Comparison of ENCODE assay signal across 7 cellular contexts in the genomic region with DNA sequence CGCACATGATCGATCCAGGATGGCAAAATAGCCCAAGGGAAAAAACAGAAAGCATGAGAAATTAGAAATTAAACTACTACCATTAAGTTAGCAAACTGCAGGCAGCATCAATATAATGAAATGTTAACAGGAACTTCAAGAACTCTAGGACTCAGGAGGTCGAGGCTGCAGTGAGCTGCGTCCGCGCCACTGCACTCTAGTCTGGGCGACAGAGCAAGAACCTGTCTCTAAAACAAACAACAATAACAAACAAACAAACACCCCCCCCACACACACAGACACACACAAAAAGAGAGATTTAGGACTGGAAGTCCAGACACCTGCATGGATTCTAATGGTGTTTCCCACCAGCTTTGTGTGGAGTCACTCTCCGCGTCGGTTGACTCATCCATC. TPM values are rescaled to one million over a fixed set of nuclear protein-coding genes. Genes with fewer than 3 reads are reported as not detected.
DNase-seq lines count a peak whose midpoint lies in the region; ATAC-seq and TF ChIP-seq lines count a peak whose summit lies in the region.

No MANE protein-coding gene starts in this region.

- ATAC-seq in activated CD8-positive, alpha-beta T cell treated with anti-CD3 and anti-CD28 coated beads for 36 hours: no peak
- ATAC-seq in stimulated activated effector memory CD8-positive, alpha-beta T cell treated with anti-CD3 and anti-CD28 coated beads, Interleukin-12 subunit alpha, Interleukin-12 subunit beta, amount 100 ng/mL, for 72 hours: no peak
- ATAC-seq in HG03378 (IDR thresholded peaks at IDR 0.05; ENCODE audit: unreplicated experiment): no peak

- intact Hi-C loops in activated CD8-positive, alpha-beta T cell treated with anti-CD3 and anti-CD28 coated beads for 36 hours (cut with micrococcal nuclease): loop anchor here (5.0 kb wide), 1 partner anchor 41 kb away; no protein-coding TSS in a partner anchor
- intact Hi-C loops in posterior vena cava (cut with DNase I): loop anchor here in 1 of 2 donors (10.0 kb wide), 1 partner anchor 79 kb away; the partner anchor contains the start of gene ZNF768

- no peaks in the 10 kb centered on the region for H3K9me3 ChIP-seq in iPS-15b (ENCODE audit: control insufficient read depth, insufficient read depth, low read length)

- H3K4me1 Mint-ChIP-seq in activated CD8-positive, alpha-beta T cell treated with anti-CD3 and anti-CD28 coated beads for 36 hours (ENCODE audit: low read depth): peaks cover 43% of the 10 kb centered on the region
- H3K4me1 Mint-ChIP-seq in stimulated activated effector memory CD8-positive, alpha-beta T cell treated with anti-CD3 and anti-CD28 coated beads, Interleukin-12 subunit alpha, Interleukin-12 subunit beta, amount 100 ng/mL, for 72 hours: peaks cover 47% of the 10 kb centered on the region

- H3K36me3 Mint-ChIP-seq in activated CD8-positive, alpha-beta T cell treated with anti-CD3 and anti-CD28 coated beads for 36 hours (ENCODE audit: low read depth): peaks cover 22% of the 10 kb centered on the region
- H3K36me3 Mint-ChIP-seq in stimulated activated effector memory CD8-positive, alpha-beta T cell treated with anti-CD3 and anti-CD28 coated beads, Interleukin-12 subunit alpha, Interleukin-12 subunit beta, amount 100 ng/mL, for 72 hours: peaks cover 31% of the 10 kb centered on the region

- H3K27ac Mint-ChIP-seq in activated CD8-positive, alpha-beta T cell treated with anti-CD3 and anti-CD28 coated beads for 36 hours: peak overlapping the region; percentile 91
- peak overlapping the region; percentile 91 for H3K27ac Mint-ChIP-seq in stimulated activated effector memory CD8-positive, alpha-beta T cell treated with anti-CD3 and anti-CD28 coated beads, Interleukin-12 subunit alpha, Interleukin-12 subunit beta, amount 100 ng/mL, for 72 hours

- peaks cover 2% of the 10 kb centered on the region for H3K36me3 ChIP-seq in iPS-15b (ENCODE audit: control insufficient read depth, insufficient read depth, low read length)

- H3K9me3 Mint-ChIP-seq in activated CD8-positive, alpha-beta T cell treated with anti-CD3 and anti-CD28 coated beads for 36 hours: no peaks in the 10 kb centered on the region
- H3K9me3 Mint-ChIP-seq in stimulated activated effector memory CD8-positive, alpha-beta T cell treated with anti-CD3 and anti-CD28 coated beads, Interleukin-12 subunit alpha, Interleukin-12 subunit beta, amount 100 ng/mL, for 72 hours: no peaks in the 10 kb centered on the region

- CTCF ChIA-PET in activated CD8-positive, alpha-beta T cell treated with anti-CD3 and anti-CD28 coated beads for 36 hours (lab: Charles Lee): interaction anchor here (1.4 to 12.0 kb wide), 5 partner anchors 8 to 29 kb away, joined by 3 to 84 read pairs (median 14); partner anchors contain the start of genes DCTPP1 and ITGAL

- peaks cover 3% of the 10 kb centered on the region for H3K4me1 ChIP-seq in iPS-15b (ENCODE audit: control insufficient read depth, insufficient read depth, low read length)

- peak overlapping the region; percentile 38 for H3K9ac ChIP-seq in iPS-15b (ENCODE audit: low read depth, low read length)

- peak overlapping the region; percentile 85 for H3K4me3 ChIP-seq in HFF-Myc (replicated peaks; ENCODE audit: low read depth, low read length)
- peak overlapping the region; percentile 93 for H3K4me3 ChIP-seq in iPS-15b (ENCODE audit: low read depth, low read length)

- POLR2A ChIA-PET in activated CD8-positive, alpha-beta T cell treated with anti-CD3 and anti-CD28 coated beads for 36 hours (lab: Charles Lee): interaction anchor here (0.6 to 5.1 kb wide), 9 partner anchors 10 to 89 kb away, joined by 3 to 44 read pairs (median 4); partner anchors contain the start of genes DCTPP1, ITGAL and ZNF747

- DNase-seq in HFF-Myc (ENCODE audit: extremely low read depth, low read depth) (no peak), posterior vena cava (ENCODE audit: low spot score) (no peak), NCI-H2081 (lab: John Stamatoyannopoulos, UW) (no peak)
- no peak for DNase-seq in activated CD8-positive, alpha-beta T cell treated with anti-CD3 and anti-CD28 coated beads for 36 hours
- no peak for DNase-seq in stimulated activated effector memory CD8-positive, alpha-beta T cell treated with anti-CD3 and anti-CD28 coated beads, Interleukin-12 subunit alpha, Interleukin-12 subunit beta, amount 100 ng/mL, for 72 hours (ENCODE audit: low spot score in 2 of 2)

- peaks cover 4% of the 10 kb centered on the region for H3K27me3 ChIP-seq in iPS-15b (ENCODE audit: control insufficient read depth, insufficient read depth, low read length)

- TF ChIP-seq CTCF in HFF-Myc (IDR thresholded peaks at IDR 0.05; ENCODE audit: low read depth, low read length, missing control alignments): no peak
- no peak for TF ChIP-seq CTCF in activated CD8-positive, alpha-beta T cell treated with anti-CD3 and anti-CD28 coated beads for 36 hours (IDR thresholded peaks at IDR 0.05)

- H3K27me3 Mint-ChIP-seq in activated CD8-positive, alpha-beta T cell treated with anti-CD3 and anti-CD28 coated beads for 36 hours: no peaks in the 10 kb centered on the region

- H3K4me3 Mint-ChIP-seq in activated CD8-positive, alpha-beta T cell treated with anti-CD3 and anti-CD28 coated beads for 36 hours: peak overlapping the region; percentile 93
- H3K4me3 Mint-ChIP-seq in stimulated activated effector memory CD8-positive, alpha-beta T cell treated with anti-CD3 and anti-CD28 coated beads, Interleukin-12 subunit alpha, Interleukin-12 subunit beta, amount 100 ng/mL, for 72 hours: peak overlapping the region; percentile 81

RNA-seq across cellular contexts. Expression of gene SEPHS2, which starts 0.5 kb away (rescaled TPM):
- total RNA-seq in activated CD8-positive, alpha-beta T cell treated with anti-CD3 and anti-CD28 coated beads for 36 hours: 10 to 100 TPM; 51.8 to 54.0 TPM
- 10 to 100 TPM; 31.5 to 32.5 TPM for total RNA-seq in posterior vena cava

RNA-seq across cellular contexts. Expression of gene DCTPP1, which starts 16.4 kb away (rescaled TPM):
- 100 to 1,000 TPM in 1 of 2 experiments, 10 to 100 TPM in 1; 98.4 to 105 TPM for total RNA-seq in activated CD8-positive, alpha-beta T cell treated with anti-CD3 and anti-CD28 coated beads for 36 hours
- total RNA-seq in posterior vena cava: 10 to 100 TPM; 15.2 to 20.1 TPM

RNA-seq across cellular contexts. Expression of gene ITGAL, which starts 26.3 kb away (rescaled TPM):
- 100 to 1,000 TPM; 274 to 285 TPM for total RNA-seq in activated CD8-positive, alpha-beta T cell treated with anti-CD3 and anti-CD28 coated beads for 36 hours
- total RNA-seq in posterior vena cava: 1 to 10 TPM; 4.6 to 8.5 TPM

RNA-seq across cellular contexts. Expression of gene ZNF771, which starts 38.8 kb away (rescaled TPM):
- total RNA-seq in activated CD8-positive, alpha-beta T cell treated with anti-CD3 and anti-CD28 coated beads for 36 hours: 1 to 10 TPM; 5.4 to 6.6 TPM
- 1 to 10 TPM; 5.6 to 6.1 TPM for total RNA-seq in posterior vena cava

RNA-seq across cellular contexts. Expression of gene ZNF48, which starts 51.0 kb away (rescaled TPM):
- total RNA-seq in activated CD8-positive, alpha-beta T cell treated with anti-CD3 and anti-CD28 coated beads for 36 hours: 10 to 100 TPM; 10.4 to 10.9 TPM
- total RNA-seq in posterior vena cava: 1 to 10 TPM; 6.2 to 6.5 TPM

Comparison
In these comparisons a context has a peak if more than half of its experiments do, and no peak if none do; other contexts are left out.
1. RNA of gene DCTPP1, which starts 16.4 kb away (total RNA-seq): 98.4 to 105 TPM in activated CD8-positive, alpha-beta T cell treated with anti-CD3 and anti-CD28 coated beads for 36 hours; 15.2 to 20.1 TPM in posterior vena cava; every median in the first group is over 4 times any median in the second.
2. RNA of gene ITGAL, which starts 26.3 kb away (total RNA-seq): 274 to 285 TPM in activated CD8-positive, alpha-beta T cell treated with anti-CD3 and anti-CD28 coated beads for 36 hours; 4.6 to 8.5 TPM in posterior vena cava; every median in the first group is over 10 times any median in the second.